Comparison of ENCODE assay signal across 1 cellular context in the genomic region with DNA sequence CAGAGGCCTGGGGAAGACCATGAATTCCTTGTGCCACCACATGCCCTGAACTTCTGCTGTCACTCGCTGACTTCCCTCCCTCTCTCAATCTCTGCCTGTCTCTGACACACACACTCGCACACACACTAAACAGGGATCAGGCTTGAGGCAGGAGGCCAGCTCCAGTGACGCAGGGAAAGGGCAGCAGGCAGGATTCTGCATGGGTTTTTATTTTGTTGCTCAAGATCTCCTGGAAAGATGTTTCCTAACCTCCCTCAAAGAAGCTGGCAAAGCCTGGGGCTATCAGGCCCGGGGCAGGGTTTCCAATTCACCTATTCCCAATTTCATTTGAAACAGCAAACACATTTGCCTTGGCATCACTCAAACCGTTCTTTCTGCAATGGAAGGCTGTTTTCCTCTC.
TF ChIP-seq lines count a peak whose summit lies in the region.

No MANE protein-coding gene starts in this region.

TF ChIP-seq in IMR-90, 13 proteins besides CTCF, POLR2A, EP300 and RAD21:
- TF ChIP-seq MAZ (IDR thresholded peaks at IDR 0.05; ENCODE audit: borderline replicate concordance, low read depth, low read length), result no peak
- TF ChIP-seq SMC3 (IDR thresholded peaks at IDR 0.05; ENCODE audit: low read depth, low read length), result no peak
- no peak for TF ChIP-seq NFE2L2 (IDR thresholded peaks at IDR 0.05; ENCODE audit: low read depth, low read length)
